20 cellular contexts compared by ENCODE assay signal in genomic region chr12:2250797-2251196, GRCh38.
DNase-seq lines count a peak whose midpoint lies in the region; ATAC-seq and TF ChIP-seq lines count a peak whose summit lies in the region.
"Had no signal": no experiment of that assay in that cellular context is flagged by ENCODE, and none has a peak within 500 bp of the region (broad histone marks: within the 10 kb centered on the region; RNA-seq: fewer than 3 reads in every experiment).

No MANE protein-coding gene starts in this region.

- H2AK9ac ChIP-seq in IMR-90 (replicated peaks; ENCODE audit: low read depth, low read length, poor library complexity) = no peak overlapping the region

- POLR2A ChIA-PET in IMR-90 (lab: Charles Lee; ENCODE audit: unreplicated experiment) = no interaction called here

- H3K36me3 ChIP-seq in IMR-90 (ENCODE audit: control insufficient read depth, insufficient read depth, low read length) (no peaks in the 10 kb centered on the region), mesenchymal stem cell (ENCODE audit: control insufficient read depth in 1 of 2, insufficient read depth in 2 of 2, low read depth in 1 of 2, low read length in 2 of 2) (no peaks in the 10 kb centered on the region)
- H3K36me3 ChIP-seq: upper lobe of right lung had no signal

- no peaks in the 10 kb centered on the region for H3K27me3 ChIP-seq in IMR-90 (ENCODE audit: control insufficient read depth, insufficient read depth, low read length)
- no peaks in the 10 kb centered on the region for H3K27me3 ChIP-seq in mesenchymal stem cell (ENCODE audit: control insufficient read depth in 1 of 2, insufficient read depth in 1 of 2, low read length in 2 of 2)
- H3K27me3 ChIP-seq: upper lobe of right lung had no signal

- H3K79me1 ChIP-seq in IMR-90 (ENCODE audit: low read depth in 1 of 2, low read length in 2 of 2) (peaks cover 9 to 42% of the 10 kb centered on the region in 2 experiments), mesenchymal stem cell (replicated peaks; ENCODE audit: low read length, poor library complexity, severe bottlenecking) (no peaks in the 10 kb centered on the region)

- H2AK5ac ChIP-seq in IMR-90 (ENCODE audit: low read depth, low read length) = peak overlapping the region; percentile 99
- H2AK5ac ChIP-seq in mesenchymal stem cell (ENCODE audit: low read length, severe bottlenecking) = no peak overlapping the region

- H2BK120ac ChIP-seq in IMR-90 (ENCODE audit: low read depth, low read length) (peak overlapping the region; percentile 89), mesenchymal stem cell (ENCODE audit: low read depth, low read length) (peak overlapping the region; percentile 82)

- H3K23ac ChIP-seq in IMR-90 (ENCODE audit: low read depth, low read length) (peak overlapping the region; percentile 64; the same call in 1 of the 2 replicates), mesenchymal stem cell (ENCODE audit: low read length in 2 of 2) (no peak overlapping the region)

- H2BK5ac ChIP-seq in IMR-90 (ENCODE audit: low read depth, low read length, poor library complexity, severe bottlenecking) (peak overlapping the region; percentile 50), mesenchymal stem cell (ENCODE audit: low read depth, low read length, poor library complexity, severe bottlenecking) (no peak overlapping the region)

- in situ Hi-C loops in IMR-90 (cut with MboI; ENCODE audit: low sequenced_read_pairs) = no loop called here

- peak overlapping the region; percentile 99; the same call in 2 of the 3 replicates for H2BK15ac ChIP-seq in IMR-90 (ENCODE audit: low read depth, low read length)
- H2BK15ac ChIP-seq in mesenchymal stem cell (ENCODE audit: low read depth, poor library complexity, severe bottlenecking) = peak overlapping the region; percentile 83

- H3K18ac ChIP-seq in IMR-90 (ENCODE audit: low read depth, low read length) (peak overlapping the region; percentile 84), mesenchymal stem cell (ENCODE audit: low read depth in 1 of 2, low read length in 2 of 2) (peak overlapping the region; percentile 86 to 97)

- peak overlapping the region; percentile 97 to 98 for H2BK12ac ChIP-seq in mesenchymal stem cell (ENCODE audit: low read length in 2 of 2)

- H3K4me3 ChIP-seq in AG10803 (ENCODE audit: low read length) = no peak overlapping the region
- no peak overlapping the region for H3K4me3 ChIP-seq in IMR-90 (ENCODE audit: insufficient read depth, low read depth, low read length)
- no peak overlapping the region for H3K4me3 ChIP-seq in mesenchymal stem cell (ENCODE audit: insufficient read depth in 1 of 2, low read depth in 1 of 2, low read length in 2 of 2)
- H3K4me3 ChIP-seq: upper lobe of right lung had no signal

- peak; percentile 78 for DNase-seq in AG10803 (ENCODE audit: low read depth)
- DNase-seq in IMR-90 = no peak
- DNase-seq in fibroblast of gingiva (ENCODE audit: low read depth) = peak; percentile 73
- DNase-seq in mesenchymal stem cell = peak; percentile 97
- DNase-seq in NCI-H1417 (lab: John Stamatoyannopoulos, UW) = no peak
- DNase-seq: activated CD8-positive, alpha-beta T cell treated with anti-CD3 and anti-CD28 coated beads, Interleukin-2, amount 10 ng/mL, durations not matched to agents 7 days and 5 days; CD8-positive, alpha-beta memory T cell; dermis blood vessel endothelial cell; DND-41; KG1; NCI-H1092; NCI-H510A; stimulated activated naive CD4-positive, alpha-beta T cell treated with Interleukin-2 at 50 U/mL for 16 hours; T-helper 1 cell; upper lobe of right lung had no signal

- H3K4me1 ChIP-seq in IMR-90 (ENCODE audit: control insufficient read depth, insufficient read depth, low read length) = peaks cover 41% of the 10 kb centered on the region
- H3K4me1 ChIP-seq in mesenchymal stem cell (ENCODE audit: control insufficient read depth, insufficient read depth, low read depth, low read length) = peaks cover 15% of the 10 kb centered on the region
- H3K4me1 ChIP-seq: upper lobe of right lung had no signal

- no peak for TF ChIP-seq RAD21 in IMR-90 (IDR thresholded peaks at IDR 0.05; ENCODE audit: low read length)

- H4K91ac ChIP-seq in IMR-90 (ENCODE audit: insufficient read depth, low read depth, low read length) (peak overlapping the region; percentile 86), mesenchymal stem cell (ENCODE audit: low read length) (peak overlapping the region; percentile 96)

- H4K20me1 ChIP-seq in IMR-90 (ENCODE audit: insufficient read depth, low read length) = no peaks in the 10 kb centered on the region

- H2AFZ ChIP-seq in IMR-90 (replicated peaks; ENCODE audit: low read length, poor library complexity) = no peak overlapping the region
- no peak overlapping the region for H2AFZ ChIP-seq in mesenchymal stem cell (ENCODE audit: low read depth, low read length)

- H3K9me3 ChIP-seq in IMR-90 (ENCODE audit: control insufficient read depth, insufficient read depth, low read length) = no peaks in the 10 kb centered on the region
- H3K9me3 ChIP-seq in mesenchymal stem cell (ENCODE audit: control insufficient read depth, low read length) = no peaks in the 10 kb centered on the region
- H3K9me3 ChIP-seq: upper lobe of right lung had no signal

- CTCF ChIA-PET in IMR-90 (lab: Yijun Ruan, JAX) = interaction anchor here (1.2 kb wide), 1 partner anchor 14 kb away, joined by 4 read pairs; no protein-coding TSS in a partner anchor

- no peak overlapping the region for H3K9ac ChIP-seq in IMR-90 (ENCODE audit: low read depth, low read length)
- H3K9ac ChIP-seq in mesenchymal stem cell (ENCODE audit: low read length) = no peak overlapping the region

- WGBS in IMR-90 (ENCODE audit: extremely low coverage in 2 of 2, insufficient read length in 1 of 2), 2 experiments = no CpG with 5 or more reads among the region's 5 CpGs
- 19% methylated on average over 5 of the region's 5 CpGs for WGBS in mesenchymal stem cell

- peaks cover 40% of the 10 kb centered on the region for H3K9me1 ChIP-seq in IMR-90 (ENCODE audit: insufficient read depth, low read length)

- TF ChIP-seq CTCF in AG10803 (conservative IDR thresholded peaks at IDR 0.05; ENCODE audit: low read length) (no peak), IMR-90 (conservative IDR thresholded peaks at IDR 0.05; ENCODE audit: low read depth, low read length) (no peak)

- no peak overlapping the region for H3K4me2 ChIP-seq in IMR-90 (ENCODE audit: low read depth, low read length)
- no peak overlapping the region for H3K4me2 ChIP-seq in mesenchymal stem cell (ENCODE audit: low read length, poor library complexity, severe bottlenecking)

- H4K5ac ChIP-seq in IMR-90 (ENCODE audit: low read depth, low read length) = peak overlapping the region; percentile 74

- ATAC-seq in IMR-90 (ENCODE audit: low read depth) (no peak), HG02840 (IDR thresholded peaks at IDR 0.05; ENCODE audit: low FRiP score, unreplicated experiment) (no peak), HG03442 (IDR thresholded peaks at IDR 0.05; ENCODE audit: unreplicated experiment) (no peak), GM21619 (IDR thresholded peaks at IDR 0.05; ENCODE audit: unreplicated experiment) (no peak)
- ATAC-seq: activated CD8-positive, alpha-beta T cell treated with anti-CD3 and anti-CD28 coated beads, Interleukin-2, amount 10 ng/mL, durations not matched to agents 7 days and 5 days; upper lobe of right lung had no signal

- no peak for TF ChIP-seq POLR2A in IMR-90 (IDR thresholded peaks at IDR 0.05; ENCODE audit: low read depth, low read length)

- H3K14ac ChIP-seq in IMR-90 (replicated peaks; ENCODE audit: low read depth, low read length) (peak overlapping the region; percentile 56), mesenchymal stem cell (ENCODE audit: low read length in 2 of 2) (no peak overlapping the region)

- peak overlapping the region; percentile 85 for H2BK20ac ChIP-seq in IMR-90 (ENCODE audit: low read depth, low read length)

- BruUV-seq in IMR-90 (replicated peaks; lab: Mats Ljungman, UMichigan) = no TSS peak

- dilution Hi-C loops in IMR-90 (cut with HindIII; ENCODE audit: low sequenced_read_pairs, unreplicated experiment) = no loop called here

- H3K4ac ChIP-seq in IMR-90 (ENCODE audit: low read depth, low read length) = peak overlapping the region; percentile 85
- H3K4ac ChIP-seq in mesenchymal stem cell (ENCODE audit: low read depth in 1 of 2, low read length in 2 of 2) = peak overlapping the region; percentile 61 to 71

- intact Hi-C loops in IMR-90 (cut with micrococcal nuclease) = no loop called here

- H3K27ac ChIP-seq in IMR-90 (ENCODE audit: insufficient read depth, low read length) = peak overlapping the region; percentile 6; the same call in 1 of the 2 replicates
- H3K27ac ChIP-seq in mesenchymal stem cell (ENCODE audit: low read length, poor library complexity, severe bottlenecking) = no peak overlapping the region
- H3K27ac ChIP-seq: epithelial cell of prostate, HL-60, upper lobe of right lung had no signal

- H4K8ac ChIP-seq in IMR-90 (ENCODE audit: low read depth in 2 of 2, low read length in 2 of 2) (peak overlapping the region; percentile 20 to 73; a peak in 3 of 4 replicates), mesenchymal stem cell (ENCODE audit: low read length) (peak overlapping the region; percentile 82)

- H3K56ac ChIP-seq in IMR-90 (ENCODE audit: extremely low read depth, insufficient read depth, low read length) = no peak overlapping the region

TF ChIP-seq in IMR-90, 13 proteins besides CTCF, POLR2A, EP300 and RAD21:
- TF ChIP-seq FOS (IDR thresholded peaks at IDR 0.05; ENCODE audit: low read depth, low read length) = no peak
- no peak for TF ChIP-seq MXI1 (IDR thresholded peaks at IDR 0.05; ENCODE audit: borderline replicate concordance, low read depth, low read length)
- no peak for TF ChIP-seq USF2 (IDR thresholded peaks at IDR 0.05; ENCODE audit: low read depth, low read length)
- no peak for TF ChIP-seq MAFK (IDR thresholded peaks at IDR 0.05; ENCODE audit: low read depth, low read length)
- no peak for TF ChIP-seq MAZ (IDR thresholded peaks at IDR 0.05; ENCODE audit: borderline replicate concordance, low read depth, low read length)
- TF ChIP-seq CHD1 (IDR thresholded peaks at IDR 0.05; ENCODE audit: low read depth, low read length) = no peak

Comparison
In these comparisons a context has a peak if more than half of its experiments do, and no peak if none do; other contexts are left out.
1. DNase-seq: peak in AG10803 (single experiment), fibroblast of gingiva (single experiment) and mesenchymal stem cell (single experiment); none in IMR-90 (single experiment) and NCI-H1417 (0 of 3).